19 cellular contexts compared by ENCODE assay signal in the genomic region with DNA sequence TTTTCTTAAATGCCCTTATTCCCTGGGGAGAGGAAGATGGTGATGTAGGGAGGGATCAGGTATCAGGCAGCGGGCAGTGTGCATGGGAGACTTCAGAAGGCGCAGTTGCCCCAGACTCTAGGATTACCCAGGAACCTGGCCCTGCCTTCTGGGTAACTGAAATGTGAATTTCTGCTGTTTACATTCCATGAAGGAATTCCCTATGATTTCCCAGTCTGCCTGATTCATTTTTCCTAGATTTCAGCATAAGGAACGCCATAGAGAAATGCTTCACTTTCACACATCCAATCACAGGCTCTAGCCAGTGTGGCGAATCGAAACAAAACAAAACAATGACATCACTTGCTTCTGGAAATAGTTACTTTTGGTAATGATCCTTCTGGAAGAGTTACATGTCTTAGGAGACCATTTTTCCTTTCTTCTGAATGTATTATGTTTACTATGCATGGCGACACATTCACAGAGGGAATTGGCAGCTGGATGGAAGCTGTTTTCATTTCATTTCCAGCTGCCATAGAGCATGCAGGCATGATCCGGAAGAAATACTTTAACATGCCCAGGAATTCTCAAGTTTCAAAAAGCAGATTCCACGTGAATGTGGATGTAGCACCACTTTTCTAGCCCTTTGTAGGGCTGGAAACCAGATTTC. TPM values are rescaled to one million over a fixed set of nuclear protein-coding genes. Genes with fewer than 3 reads are reported as not detected.
DNase-seq lines count a peak whose midpoint lies in the region; ATAC-seq and TF ChIP-seq lines count a peak whose summit lies in the region.
"Had no signal": no experiment of that assay in that cellular context is flagged by ENCODE, and none has a peak within 500 bp of the region (broad histone marks: within the 10 kb centered on the region; RNA-seq: fewer than 3 reads in every experiment).

No MANE protein-coding gene starts in this region.

- H3K27me3 ChIP-seq in Panc1 (ENCODE audit: control insufficient read depth, insufficient read depth, low read length) (no peaks in the 10 kb centered on the region), endodermal cell (ENCODE audit: control insufficient read depth, insufficient read depth, low read length, poor library complexity, severe bottlenecking) (no peaks in the 10 kb centered on the region), parathyroid adenoma (ENCODE audit: control insufficient read depth, insufficient read depth, low read length) (no peaks in the 10 kb centered on the region), PC-9 (ENCODE audit: insufficient read depth, low read depth) (no peaks in the 10 kb centered on the region)
- H3K27me3 ChIP-seq: vagina had no signal

- 85 to 92% methylated on average over 5 to 8 of the region's 8 CpGs for WGBS in endodermal cell (ENCODE audit: insufficient coverage in 1 of 2, insufficient read length in 1 of 2), 2 experiments

- no peaks in the 10 kb centered on the region for H3K36me3 Mint-ChIP-seq in endodermal cell (ENCODE audit: low read depth)
- H3K36me3 Mint-ChIP-seq: T-cell had no signal

- H3K27ac Mint-ChIP-seq in endodermal cell, result no peak overlapping the region
- H3K27ac Mint-ChIP-seq: activated CD4-positive, alpha-beta T cell treated with anti-CD3 and anti-CD28 coated beads, Interleukin-2, amount 10 ng/mL, durations not matched to agents 24 days and 14 days; activated T-helper 1 cell treated with anti-CD3 and anti-CD28 coated beads, Interleukin-12 subunit alpha, Interleukin-12 subunit beta, Interleukin-2, Interleukin-4 antibody, amounts not matched to agents 30 ng/mL and 10 ng/mL and 1 ng/mL, durations not matched to agents 14 hours and 24 hours and 36 hours; T-cell had no signal

- peaks cover 20% of the 10 kb centered on the region for H3K79me2 ChIP-seq in parathyroid adenoma
- H3K79me2 ChIP-seq in PC-9 (ENCODE audit: low read depth), result no peaks in the 10 kb centered on the region

- no peaks in the 10 kb centered on the region for H3K9me2 ChIP-seq in PC-9 (ENCODE audit: insufficient read depth)

- peaks cover 10% of the 10 kb centered on the region for H3F3A ChIP-seq in PC-9 (ENCODE audit: insufficient read depth, low read depth)

- H3K9me3 Mint-ChIP-seq in endodermal cell, result no peaks in the 10 kb centered on the region
- H3K9me3 Mint-ChIP-seq: activated CD4-positive, alpha-beta T cell treated with anti-CD3 and anti-CD28 coated beads, Interleukin-2, amount 10 ng/mL, durations not matched to agents 24 days and 14 days; activated T-helper 1 cell treated with anti-CD3 and anti-CD28 coated beads, Interleukin-12 subunit alpha, Interleukin-12 subunit beta, Interleukin-2, Interleukin-4 antibody, amounts not matched to agents 30 ng/mL and 10 ng/mL and 1 ng/mL, durations not matched to agents 14 hours and 24 hours and 36 hours; T-cell had no signal

- BruUV-seq in Panc1 (replicated peaks; lab: Mats Ljungman, UMichigan) (no TSS peak), PC-9 (replicated peaks; lab: Mats Ljungman, UMichigan) (no TSS peak)

- CTCF ChIA-PET in Panc1 (lab: Charles Lee) (interaction anchor here (0.6 kb wide), 1 partner anchor 35 kb away, joined by 4 read pairs; no protein-coding TSS in a partner anchor), PC-9 (lab: Charles Lee) (no interaction called here)

- H3K4me1 ChIP-seq in Panc1 (ENCODE audit: control insufficient read depth, insufficient read depth, low read length) (0 out of 2 replicates have a peak, but pooled peaks cover 3% of the 10 kb centered on the region), endodermal cell (ENCODE audit: control insufficient read depth, insufficient read depth, low read length) (no peaks in the 10 kb centered on the region), parathyroid adenoma (peaks cover 21% of the 10 kb centered on the region), PC-9 (replicated peaks; ENCODE audit: insufficient read depth) (no peaks in the 10 kb centered on the region)
- H3K4me1 ChIP-seq: HAP-1, vagina had no signal

- 0 out of 2 replicates have a peak, but pooled peaks have one; percentile 24 for ATAC-seq in Panc1
- ATAC-seq in HG03571 (IDR thresholded peaks at IDR 0.05; ENCODE audit: unreplicated experiment), result no peak
- ATAC-seq: PC-3, T-cell had no signal

- H3K27ac ChIP-seq in Panc1 (ENCODE audit: low read length), result no peak overlapping the region
- H3K27ac ChIP-seq in endodermal cell (ENCODE audit: low read depth, low read length), result peak overlapping the region; percentile 74
- peak overlapping the region; percentile 72 for H3K27ac ChIP-seq in parathyroid adenoma
- no peak overlapping the region for H3K27ac ChIP-seq in PC-9
- H3K27ac ChIP-seq: C4-2B, vagina had no signal

- intact Hi-C loops in Panc1 (cut with micrococcal nuclease; ENCODE audit: unreplicated experiment), result no loop called here
- intact Hi-C loops in PC-9 (cut with micrococcal nuclease; ENCODE audit: unreplicated experiment), result no loop called here

- no peak overlapping the region for H3K9ac ChIP-seq in endodermal cell (ENCODE audit: extremely low read depth, low read length, poor library complexity, severe bottlenecking)
- H3K9ac ChIP-seq in parathyroid adenoma, result no peak overlapping the region

- H3K36me3 ChIP-seq in Panc1 (ENCODE audit: control insufficient read depth, insufficient read depth, low read length), result peaks cover 12% of the 10 kb centered on the region
- no peaks in the 10 kb centered on the region for H3K36me3 ChIP-seq in endodermal cell (ENCODE audit: control insufficient read depth, insufficient read depth, low read length)
- H3K36me3 ChIP-seq in parathyroid adenoma (ENCODE audit: control insufficient read depth, insufficient read depth, low read length), result no peaks in the 10 kb centered on the region
- H3K36me3 ChIP-seq in PC-9 (ENCODE audit: low read depth), result 0 out of 2 replicates have a peak, but pooled peaks cover 12% of the 10 kb centered on the region
- H3K36me3 ChIP-seq: HAP-1 had no signal

- H3K4me3 Mint-ChIP-seq in endodermal cell, result no peak overlapping the region
- H3K4me3 Mint-ChIP-seq: activated CD4-positive, alpha-beta T cell treated with anti-CD3 and anti-CD28 coated beads, Interleukin-2, amount 10 ng/mL, durations not matched to agents 24 days and 14 days; activated T-helper 1 cell treated with anti-CD3 and anti-CD28 coated beads, Interleukin-12 subunit alpha, Interleukin-12 subunit beta, Interleukin-2, Interleukin-4 antibody, amounts not matched to agents 30 ng/mL and 10 ng/mL and 1 ng/mL, durations not matched to agents 14 hours and 24 hours and 36 hours; T-cell had no signal

- no peaks in the 10 kb centered on the region for H3K4me1 Mint-ChIP-seq in endodermal cell

- TF ChIP-seq CTCF in AG10803 (conservative IDR thresholded peaks at IDR 0.05; ENCODE audit: low read length), result no peak
- no peak for TF ChIP-seq CTCF in Panc1 (IDR thresholded peaks at IDR 0.05)
- no peak for TF ChIP-seq CTCF in endodermal cell (conservative IDR thresholded peaks at IDR 0.05)
- no peak for TF ChIP-seq CTCF in parathyroid adenoma (IDR thresholded peaks at IDR 0.05)
- TF ChIP-seq CTCF in PC-9 (conservative IDR thresholded peaks at IDR 0.05), result no peak

- in situ Hi-C loops in Panc1 (cut with HindIII; ENCODE audit: low pct_unique_long_range_greater_than_20kb, low sequenced_read_pairs), result no loop called here

- peaks cover 3% of the 10 kb centered on the region; the same call in 1 of the 2 replicates for H4K20me1 ChIP-seq in PC-9 (ENCODE audit: insufficient read depth)

- H2AFZ ChIP-seq in parathyroid adenoma (peak overlapping the region; percentile 49), PC-9 (no peak overlapping the region)

- H3K4me2 ChIP-seq in parathyroid adenoma (ENCODE audit: low read length) (peak overlapping the region; percentile 20), PC-9 (no peak overlapping the region)

- no peaks in the 10 kb centered on the region for H3K27me3 Mint-ChIP-seq in endodermal cell (ENCODE audit: insufficient read depth)
- H3K27me3 Mint-ChIP-seq: brain, T-cell had no signal

- H3K4me3 ChIP-seq in AG10803 (ENCODE audit: low read length) (peak overlapping the region; percentile 47), Panc1 (ENCODE audit: low read depth in 2 of 2, low read length in 2 of 2) (no peak overlapping the region), endodermal cell (ENCODE audit: low read length) (no peak overlapping the region), parathyroid adenoma (ENCODE audit: low read depth, low read length) (no peak overlapping the region), PC-9 (no peak overlapping the region)
- H3K4me3 ChIP-seq: HAP-1, lung, vagina had no signal

- POLR2A ChIA-PET in Panc1 (lab: Charles Lee) (no interaction called here), PC-9 (lab: Charles Lee; ENCODE audit: unreplicated experiment) (no interaction called here)

- H3K9me3 ChIP-seq in Panc1 (ENCODE audit: control insufficient read depth, insufficient read depth, low read depth, low read length) (no peaks in the 10 kb centered on the region; the same call in 1 of the 2 replicates), endodermal cell (ENCODE audit: control insufficient read depth, low read length) (no peaks in the 10 kb centered on the region), parathyroid adenoma (ENCODE audit: control insufficient read depth, low read length) (no peaks in the 10 kb centered on the region), PC-9 (ENCODE audit: insufficient read depth, low read depth) (no peaks in the 10 kb centered on the region)
- H3K9me3 ChIP-seq: HAP-1, vagina had no signal

- DNase-seq in AG10803 (ENCODE audit: low read depth) (peak; percentile 78), Panc1 (ENCODE audit: low read depth, low spot score) (no peak), endodermal cell (no peak), cerebellum (ENCODE audit: low spot score) (no peak), PC-9 (no peak), DMS153 (lab: John Stamatoyannopoulos, UW) (no peak)
- DNase-seq: activated CD4-positive, alpha-beta T cell treated with anti-CD3 and anti-CD28 coated beads, Interleukin-2, amount 10 ng/mL, durations not matched to agents 24 days and 14 days; NCI-H1048; NCI-H510A treated with DMSO at 0.1 percent for 48 hours; T-cell had no signal

RNA-seq across cellular contexts. Expression of gene LRP11, which starts 33.3 kb away (rescaled TPM):
- total RNA-seq in Panc1 (2021; ENCODE audit: unreplicated experiment) (151 TPM), endodermal cell (1 to 10 TPM; 3.6 to 6.0 TPM), cerebellum (26.6 TPM), PC-9 (2021) (33.8 and 38.6 TPM in 2 replicates)
- 102 TPM for polyA plus RNA-seq in Panc1 (2012; ENCODE audit: insufficient read length)
- polyA plus RNA-seq in endodermal cell (2013, experiment 1 of 2), result 14.1 TPM
- polyA plus RNA-seq in endodermal cell (2013, experiment 2 of 2), result 13.2 TPM

Comparison
In these comparisons a context has a peak if more than half of its experiments do, and no peak if none do; other contexts are left out.
1. H3K27ac ChIP-seq: peak in endodermal cell (single experiment) and parathyroid adenoma (single experiment); none in Panc1 (single experiment) and PC-9 (single experiment).